Comparison of ENCODE assay signal across 16 cellular contexts in the genomic region with DNA sequence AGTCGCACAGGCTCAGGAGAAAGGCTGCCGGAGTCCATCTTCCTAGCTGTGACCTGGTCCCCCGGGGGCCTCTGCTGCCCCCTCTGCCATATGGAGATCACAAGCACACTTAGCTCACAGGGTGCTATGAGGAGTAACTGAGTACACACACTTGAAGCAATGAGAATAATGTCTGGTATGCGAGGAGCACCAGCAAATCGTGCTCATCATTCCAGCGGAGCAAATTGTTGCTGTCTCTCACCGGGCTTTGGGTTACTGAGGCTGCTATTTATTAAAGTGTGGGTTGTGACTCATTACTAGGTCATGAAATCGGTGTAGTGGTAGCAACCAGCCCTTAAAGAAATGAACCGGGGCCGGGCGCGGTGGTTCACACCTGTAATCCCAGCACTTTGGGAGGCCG. TPM values are rescaled to one million over a fixed set of nuclear protein-coding genes. Genes with fewer than 3 reads are reported as not detected.
DNase-seq lines count a peak whose midpoint lies in the region; ATAC-seq, FAIRE-seq and TF ChIP-seq lines count a peak whose summit lies in the region.
"Had no signal": no experiment of that assay in that cellular context is flagged by ENCODE, and none has a peak within 500 bp of the region (broad histone marks: within the 10 kb centered on the region; RNA-seq: fewer than 3 reads in every experiment).

No MANE protein-coding gene starts in this region.

- no peak overlapping the region for H3K27ac ChIP-seq in breast epithelium
- H3K27ac ChIP-seq in effector memory CD4-positive, alpha-beta T cell (ENCODE audit: insufficient read depth, low read length, poor library complexity, severe bottlenecking) = no peak overlapping the region
- H3K27ac ChIP-seq: 22Rv1, body of pancreas had no signal

- no peaks in the 10 kb centered on the region for H3K36me3 ChIP-seq in breast epithelium
- H3K36me3 ChIP-seq in effector memory CD4-positive, alpha-beta T cell (ENCODE audit: control insufficient read depth, insufficient read depth, low read length) = no peaks in the 10 kb centered on the region

- no peaks in the 10 kb centered on the region for H3K36me3 Mint-ChIP-seq in MCF 10A (ENCODE audit: insufficient read depth, unreplicated experiment)
- H3K36me3 Mint-ChIP-seq: immature natural killer cell; naive thymus-derived CD4-positive, alpha-beta T cell had no signal

- POLR2A ChIA-PET in MCF 10A (lab: Yijun Ruan, JAX) = no interaction called here

- no peaks in the 10 kb centered on the region for H3K4me1 ChIP-seq in breast epithelium
- H3K4me1 ChIP-seq in effector memory CD4-positive, alpha-beta T cell (ENCODE audit: control insufficient read depth, insufficient read depth, low read length, poor library complexity, severe bottlenecking) = no peaks in the 10 kb centered on the region

- H3K9me3 ChIP-seq in breast epithelium = no peaks in the 10 kb centered on the region
- no peaks in the 10 kb centered on the region for H3K9me3 ChIP-seq in effector memory CD4-positive, alpha-beta T cell (ENCODE audit: control insufficient read depth, low read length)
- H3K9me3 ChIP-seq: body of pancreas had no signal

- DNase-seq in MCF 10A (ENCODE audit: unreplicated experiment) (peak; percentile 41), breast epithelium (ENCODE audit: low spot score in 2 of 2) (no peak), SW480 (ENCODE audit: low spot score) (peak; percentile 67), fibroblast of peridontal ligament (ENCODE audit: extremely low read depth) (peak; percentile 39), urothelium cell line (ENCODE audit: low spot score) (peak; percentile 91)
- DNase-seq in effector memory CD4-positive, alpha-beta T cell = no peak
- DNase-seq: body of pancreas; DND-41; erythroblast; immature natural killer cell; MV-4-11; naive thymus-derived CD4-positive, alpha-beta T cell had no signal

- no peak overlapping the region for H3K4me3 Mint-ChIP-seq in MCF 10A (ENCODE audit: unreplicated experiment)
- H3K4me3 Mint-ChIP-seq: immature natural killer cell; naive thymus-derived CD4-positive, alpha-beta T cell had no signal

- no peaks in the 10 kb centered on the region for H3K27me3 ChIP-seq in breast epithelium
- no peaks in the 10 kb centered on the region for H3K27me3 ChIP-seq in effector memory CD4-positive, alpha-beta T cell (replicated peaks; ENCODE audit: control insufficient read depth, insufficient read depth, low read length, poor library complexity, severe bottlenecking)
- H3K27me3 ChIP-seq: body of pancreas had no signal

- H3K4me3 ChIP-seq in breast epithelium = no peak overlapping the region
- H3K4me3 ChIP-seq in effector memory CD4-positive, alpha-beta T cell (ENCODE audit: insufficient read depth, low read depth, low read length, poor library complexity, severe bottlenecking) = no peak overlapping the region
- H3K4me3 ChIP-seq: body of pancreas had no signal

- intact Hi-C loops in MCF 10A (cut with micrococcal nuclease) (no loop called here), breast epithelium (cut with DNase I; ENCODE audit: low total_unique reads) (no loop called here)

- CTCF ChIA-PET in MCF 10A (lab: Yijun Ruan, JAX) = interaction anchor here (0.6 to 1.2 kb wide), 2 partner anchors 18 to 146 kb away, joined by 3 read pairs; no protein-coding TSS in a partner anchor

- H3K4me1 Mint-ChIP-seq in MCF 10A (ENCODE audit: insufficient read depth, unreplicated experiment) = peaks cover 7% of the 10 kb centered on the region
- H3K4me1 Mint-ChIP-seq: immature natural killer cell had no signal

- peaks cover 19% of the 10 kb centered on the region for H3K27me3 Mint-ChIP-seq in MCF 10A (ENCODE audit: insufficient read depth, unreplicated experiment)

- no peak overlapping the region for H3K27ac Mint-ChIP-seq in MCF 10A (ENCODE audit: low read depth, unreplicated experiment)
- H3K27ac Mint-ChIP-seq: immature natural killer cell had no signal

- ATAC-seq in GM18867 (IDR thresholded peaks at IDR 0.05; ENCODE audit: unreplicated experiment) = no peak
- ATAC-seq in GM21529 (IDR thresholded peaks at IDR 0.05; ENCODE audit: unreplicated experiment) = no peak
- ATAC-seq: body of pancreas; naive thymus-derived CD4-positive, alpha-beta T cell; sciatic nerve had no signal

- no peak for TF ChIP-seq POLR2A in breast epithelium (IDR thresholded peaks at IDR 0.05)

- BruUV-seq in MCF 10A (replicated peaks; lab: Mats Ljungman, UMichigan) = no TSS peak

- TF ChIP-seq CTCF in MCF 10A (IDR thresholded peaks at IDR 0.05; ENCODE audit: unreplicated experiment) (no peak), breast epithelium (IDR thresholded peaks at IDR 0.05) (no peak)

- H3K9me3 Mint-ChIP-seq in MCF 10A (ENCODE audit: unreplicated experiment) = no peaks in the 10 kb centered on the region
- H3K9me3 Mint-ChIP-seq: immature natural killer cell had no signal

- peak; percentile 95 for FAIRE-seq in urothelium cell line (lab: Jason Lieb, UNC)

RNA-seq across cellular contexts. Expression of gene EIF3D, which starts 48.1 kb away (rescaled TPM):
- total RNA-seq in MCF 10A (2022) (258 and 306 TPM in 2 replicates), breast epithelium (100 to 1,000 TPM; 291 to 419 (median 301) TPM)

Comparison
In these comparisons a context has a peak if more than half of its experiments do, and no peak if none do; other contexts are left out.
1. DNase-seq: peak in MCF 10A (single experiment), SW480 (single experiment), fibroblast of peridontal ligament (single experiment) and urothelium cell line (single experiment); none in breast epithelium (0 of 2) and effector memory CD4-positive, alpha-beta T cell (0 of 3).